Comparison of ENCODE assay signal across 1 cellular context in genomic region chr17:83069571-83069906, GRCh38.
TF ChIP-seq lines count a peak whose summit lies in the region.

No MANE protein-coding gene starts in this region.

TF ChIP-seq in HepG2, 621 proteins besides CTCF, POLR2A, EP300 and RAD21 (continued from another document):
- TF ChIP-seq ZGPAT (CRISPR knock-in tag; IDR thresholded peaks at IDR 0.05), result no peak
- no peak for TF ChIP-seq YY1 (IDR thresholded peaks at IDR 0.05; ENCODE audit: insufficient read depth, insufficient replicate concordance, low read depth, low read length)
- TF ChIP-seq MNT (IDR thresholded peaks at IDR 0.05), result peak; percentile 94
- no peak for TF ChIP-seq TOPORS (CRISPR knock-in tag; IDR thresholded peaks at IDR 0.05)
- no peak for TF ChIP-seq KLF6 (CRISPR knock-in tag; IDR thresholded peaks at IDR 0.05)
- no peak for TF ChIP-seq HOXA3 (CRISPR knock-in tag; IDR thresholded peaks at IDR 0.05)
- TF ChIP-seq ATF5 (CRISPR knock-in tag; IDR thresholded peaks at IDR 0.05; ENCODE audit: low read depth), result no peak
- TF ChIP-seq RARA (CRISPR knock-in tag; IDR thresholded peaks at IDR 0.05), result no peak
- 0 out of 2 replicates have a peak, but pooled peaks have one; percentile 14 for TF ChIP-seq ZFP91 (CRISPR knock-in tag; IDR thresholded peaks at IDR 0.05; ENCODE audit: borderline replicate concordance)
- TF ChIP-seq AGO1 (IDR thresholded peaks at IDR 0.05; ENCODE audit: low read depth, low read length, poor library complexity, severe bottlenecking), result no peak
- TF ChIP-seq ZNF207 (IDR thresholded peaks at IDR 0.05; ENCODE audit: borderline replicate concordance), result no peak
- TF ChIP-seq ZNF564 (CRISPR knock-in tag; IDR thresholded peaks at IDR 0.05), result no peak
